Comparison of ENCODE assay signal across 11 cellular contexts in genomic region chr15:98517051-98517450, GRCh38.
"Had no signal": no experiment of that assay in that cellular context is flagged by ENCODE, and none has a peak within 500 bp of the region (broad histone marks: within the 10 kb centered on the region; RNA-seq: fewer than 3 reads in every experiment).

No MANE protein-coding gene starts in this region.

- FAIRE-seq: H1, H54 had no signal

- H3K4me3 ChIP-seq: GM23248, GM23338, HAP-1 had no signal

- ATAC-seq: GM23338, HCT116 had no signal

- H3K36me3 ChIP-seq: HAP-1 had no signal

- DNase-seq: GM23248, GOT3, H7, H9, HCEC 1CT, HFFc6 had no signal

- H3K9me3 ChIP-seq: HAP-1 had no signal

- H3K27ac ChIP-seq: GM23248 had no signal
